ENCODE assay signal across 6 cellular contexts in genomic region chr12:27132118-27132517, GRCh38. TPM values are rescaled to one million over a fixed set of nuclear protein-coding genes. Genes with fewer than 3 reads are reported as not detected.
"Had no signal": no experiment of that assay in that cellular context is flagged by ENCODE, and none has a peak within 500 bp of the region (broad histone marks: within the 10 kb centered on the region; RNA-seq: fewer than 3 reads in every experiment).

No MANE protein-coding gene starts in this region.

RNA-seq across cellular contexts. Expression of gene C12orf71, which starts 49.7 kb away (rescaled TPM):
- polyA plus RNA-seq: immature natural killer cell; keratinocyte; liver; lung; naive thymus-derived CD4-positive, alpha-beta T cell; naive thymus-derived CD8-positive, alpha-beta T cell had no signal
